In the genomic region with DNA sequence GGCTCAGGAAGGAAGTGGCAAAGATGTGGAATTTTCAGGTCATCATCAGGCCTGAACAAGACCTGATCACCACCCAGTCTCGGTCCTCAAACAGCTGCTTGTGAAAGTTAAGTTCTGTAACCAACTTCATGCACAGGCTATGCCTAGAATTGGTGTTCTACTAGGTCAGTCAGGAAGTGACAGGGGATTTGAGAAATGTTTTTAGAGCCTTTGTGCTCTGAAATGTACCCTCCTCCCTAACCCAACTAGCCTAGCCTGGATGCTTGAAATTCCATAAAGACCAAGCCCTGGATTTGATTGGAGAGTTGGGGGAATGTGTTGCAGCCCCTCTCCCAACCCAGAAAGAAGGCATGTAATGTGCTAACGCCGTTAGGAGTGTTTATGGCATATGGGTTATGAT, we compare ENCODE assay signal across 15 cellular contexts.
DNase-seq lines count a peak whose midpoint lies in the region; ATAC-seq and TF ChIP-seq lines count a peak whose summit lies in the region.
"Had no signal": no experiment of that assay in that cellular context is flagged by ENCODE, and none has a peak within 500 bp of the region (broad histone marks: within the 10 kb centered on the region; RNA-seq: fewer than 3 reads in every experiment).

No MANE protein-coding gene starts in this region.

- peak; percentile 80 for DNase-seq in GM23338 (ENCODE audit: low spot score)
- DNase-seq in WTC11 (ENCODE audit: low spot score): no peak
- peak; percentile 76 for DNase-seq in hepatic stellate cell (ENCODE audit: low spot score)
- peak; percentile 64 for DNase-seq in retinal pigment epithelial cell (ENCODE audit: low read depth)
- DNase-seq in activated CD4-positive, alpha-beta T cell treated with anti-CD3 and anti-CD28 coated beads for 1 hour: no peak
- no peak for DNase-seq in stimulated activated naive CD4-positive, alpha-beta T cell treated with Interleukin-2 at 50 U/mL for 16 hours (lab: John Stamatoyannopoulos, UW)
- DNase-seq: activated CD4-positive, alpha-beta T cell treated with anti-CD3 and anti-CD28 coated beads for 48 hours; body of pancreas; DND-41; head of caudate nucleus; lower lobe of right lung; MM.1S; stimulated activated CD4-positive, alpha-beta T cell treated with anti-CD3 and anti-CD28 coated beads, Interleukin-2, amount 100 ng/mL, for 24 hours had no signal

- H3K36me3 Mint-ChIP-seq in GM23338 (ENCODE audit: low read depth) (peaks cover 43% of the 10 kb centered on the region), WTC11 (peaks cover 20% of the 10 kb centered on the region)

- CTCF ChIA-PET in WTC11 (lab: Charles Lee): interaction anchor here (0.6 to 1.4 kb wide), 5 partner anchors 8 to 132 kb away, joined by 3 to 7 read pairs (median 3); a partner anchor contains a TSS

- peaks cover 55% of the 10 kb centered on the region for H3K4me1 ChIP-seq in GM23338 (ENCODE audit: insufficient read depth)

- TF ChIP-seq CTCF in GM23338 (conservative IDR thresholded peaks at IDR 0.05; ENCODE audit: low read depth in 2 of 2) (no peak), WTC11 (IDR thresholded peaks at IDR 0.05) (no peak), retinal pigment epithelial cell (conservative IDR thresholded peaks at IDR 0.05; ENCODE audit: low read depth, low read length) (no peak)

- peaks cover 68% of the 10 kb centered on the region for H3K4me1 Mint-ChIP-seq in GM23338
- H3K4me1 Mint-ChIP-seq in WTC11: peaks cover 71% of the 10 kb centered on the region

- 0 out of 2 replicates have a peak, but pooled peaks cover 3% of the 10 kb centered on the region for H3K36me3 ChIP-seq in GM23338 (ENCODE audit: insufficient read depth)
- H3K36me3 ChIP-seq: lower lobe of right lung had no signal

- no peaks in the 10 kb centered on the region for H3K27me3 ChIP-seq in GM23338 (ENCODE audit: insufficient read depth)
- H3K27me3 ChIP-seq: body of pancreas had no signal

- H3K27me3 Mint-ChIP-seq in GM23338 (ENCODE audit: insufficient read depth, low read depth, poor library complexity): peaks cover 26% of the 10 kb centered on the region
- H3K27me3 Mint-ChIP-seq in WTC11 (ENCODE audit: low read depth): no peaks in the 10 kb centered on the region

- no peak overlapping the region for H2AFZ ChIP-seq in GM23338

- H3K79me2 ChIP-seq in GM23338 (replicated peaks; ENCODE audit: insufficient read depth): peaks cover 86% of the 10 kb centered on the region

- no peaks in the 10 kb centered on the region for H3K9me2 ChIP-seq in GM23338 (ENCODE audit: insufficient read depth)

- peaks cover 33% of the 10 kb centered on the region for H4K20me1 ChIP-seq in GM23338 (replicated peaks; ENCODE audit: insufficient read depth)

- no peak overlapping the region for H3K4me3 ChIP-seq in GM23338
- no peak overlapping the region for H3K4me3 ChIP-seq in retinal pigment epithelial cell (ENCODE audit: low read length)
- H3K4me3 ChIP-seq: body of pancreas, lower lobe of right lung had no signal

- H3K27ac Mint-ChIP-seq in GM23338 (peak overlapping the region; percentile 36; the same call in 1 of the 2 replicates), WTC11 (peak overlapping the region; percentile 55)

- POLR2A ChIA-PET in WTC11 (lab: Charles Lee): no interaction called here

- peak overlapping the region; percentile 35; the same call in 1 of the 3 replicates for H3K4me3 Mint-ChIP-seq in GM23338
- H3K4me3 Mint-ChIP-seq in WTC11: no peak overlapping the region

- H3F3A ChIP-seq in GM23338 (replicated peaks; ENCODE audit: low read depth): peaks cover 8% of the 10 kb centered on the region; the same call in 1 of the 2 replicates

- H3K9me3 Mint-ChIP-seq in GM23338 (no peaks in the 10 kb centered on the region; the same call in 2 of the 3 replicates), WTC11 (no peaks in the 10 kb centered on the region)

- peak overlapping the region; percentile 56; the same call in 1 of the 2 replicates for H3K4me2 ChIP-seq in GM23338

- H3K27ac ChIP-seq in GM23338 (ENCODE audit: low read depth): peak overlapping the region; percentile 40; the same call in 1 of the 2 replicates
- H3K27ac ChIP-seq: body of pancreas, lower lobe of right lung had no signal

- peak; percentile 53 for ATAC-seq in GM23338
- peak; percentile 54 for ATAC-seq in WTC11
- ATAC-seq in HG02981 (IDR thresholded peaks at IDR 0.05; ENCODE audit: unreplicated experiment): no peak
- no peak for ATAC-seq in GM18861 (IDR thresholded peaks at IDR 0.05; ENCODE audit: unreplicated experiment)
- ATAC-seq: body of pancreas, lower lobe of right lung had no signal

TF ChIP-seq in GM23338, 12 proteins besides CTCF, POLR2A, EP300 and RAD21:
- TF ChIP-seq NANOG (IDR thresholded peaks at IDR 0.05; ENCODE audit: borderline replicate concordance) (no peak), POLR2AphosphoS5 (IDR thresholded peaks at IDR 0.05; ENCODE audit: low read depth) (peak; percentile 48)

TF ChIP-seq in WTC11, 78 proteins besides CTCF, POLR2A, EP300 and RAD21 (continues in another document):
- TF ChIP-seq CREB1 (CRISPR knock-in tag; IDR thresholded peaks at IDR 0.05): no peak
- TF ChIP-seq, protein P1, sequence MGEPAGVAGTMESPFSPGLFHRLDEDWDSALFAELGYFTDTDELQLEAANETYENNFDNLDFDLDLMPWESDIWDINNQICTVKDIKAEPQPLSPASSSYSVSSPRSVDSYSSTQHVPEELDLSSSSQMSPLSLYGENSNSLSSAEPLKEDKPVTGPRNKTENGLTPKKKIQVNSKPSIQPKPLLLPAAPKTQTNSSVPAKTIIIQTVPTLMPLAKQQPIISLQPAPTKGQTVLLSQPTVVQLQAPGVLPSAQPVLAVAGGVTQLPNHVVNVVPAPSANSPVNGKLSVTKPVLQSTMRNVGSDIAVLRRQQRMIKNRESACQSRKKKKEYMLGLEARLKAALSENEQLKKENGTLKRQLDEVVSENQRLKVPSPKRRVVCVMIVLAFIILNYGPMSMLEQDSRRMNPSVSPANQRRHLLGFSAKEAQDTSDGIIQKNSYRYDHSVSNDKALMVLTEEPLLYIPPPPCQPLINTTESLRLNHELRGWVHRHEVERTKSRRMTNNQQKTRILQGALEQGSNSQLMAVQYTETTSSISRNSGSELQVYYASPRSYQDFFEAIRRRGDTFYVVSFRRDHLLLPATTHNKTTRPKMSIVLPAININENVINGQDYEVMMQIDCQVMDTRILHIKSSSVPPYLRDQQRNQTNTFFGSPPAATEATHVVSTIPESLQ (CRISPR knock-in tag; IDR thresholded peaks at IDR 0.05): no peak
- TF ChIP-seq, protein P2, sequence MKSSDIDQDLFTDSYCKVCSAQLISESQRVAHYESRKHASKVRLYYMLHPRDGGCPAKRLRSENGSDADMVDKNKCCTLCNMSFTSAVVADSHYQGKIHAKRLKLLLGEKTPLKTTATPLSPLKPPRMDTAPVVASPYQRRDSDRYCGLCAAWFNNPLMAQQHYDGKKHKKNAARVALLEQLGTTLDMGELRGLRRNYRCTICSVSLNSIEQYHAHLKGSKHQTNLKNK (CRISPR knock-in tag; IDR thresholded peaks at IDR 0.05): no peak
- TF ChIP-seq, protein P3, sequence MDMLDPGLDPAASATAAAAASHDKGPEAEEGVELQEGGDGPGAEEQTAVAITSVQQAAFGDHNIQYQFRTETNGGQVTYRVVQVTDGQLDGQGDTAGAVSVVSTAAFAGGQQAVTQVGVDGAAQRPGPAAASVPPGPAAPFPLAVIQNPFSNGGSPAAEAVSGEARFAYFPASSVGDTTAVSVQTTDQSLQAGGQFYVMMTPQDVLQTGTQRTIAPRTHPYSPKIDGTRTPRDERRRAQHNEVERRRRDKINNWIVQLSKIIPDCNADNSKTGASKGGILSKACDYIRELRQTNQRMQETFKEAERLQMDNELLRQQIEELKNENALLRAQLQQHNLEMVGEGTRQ (CRISPR knock-in tag; IDR thresholded peaks at IDR 0.05): no peak
- TF ChIP-seq MXD4 (CRISPR knock-in tag; IDR thresholded peaks at IDR 0.05; ENCODE audit: borderline replicate concordance): no peak
- TF ChIP-seq MYBL2 (CRISPR knock-in tag; IDR thresholded peaks at IDR 0.05): no peak
- TF ChIP-seq ZNF317 (CRISPR knock-in tag; IDR thresholded peaks at IDR 0.05; ENCODE audit: borderline replicate concordance, low read depth): no peak
- TF ChIP-seq, protein P4, sequence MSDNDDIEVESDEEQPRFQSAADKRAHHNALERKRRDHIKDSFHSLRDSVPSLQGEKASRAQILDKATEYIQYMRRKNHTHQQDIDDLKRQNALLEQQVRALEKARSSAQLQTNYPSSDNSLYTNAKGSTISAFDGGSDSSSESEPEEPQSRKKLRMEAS (CRISPR knock-in tag; IDR thresholded peaks at IDR 0.05): no peak
- no peak for TF ChIP-seq ZBTB21 (CRISPR knock-in tag; IDR thresholded peaks at IDR 0.05; ENCODE audit: borderline replicate concordance)
- no peak for TF ChIP-seq FOXJ3 (CRISPR knock-in tag; IDR thresholded peaks at IDR 0.05; ENCODE audit: borderline replicate concordance)
- no peak for TF ChIP-seq FOXK1 (CRISPR knock-in tag; IDR thresholded peaks at IDR 0.05)
- TF ChIP-seq RORB (CRISPR knock-in tag; IDR thresholded peaks at IDR 0.05): no peak
- TF ChIP-seq, protein P5, sequence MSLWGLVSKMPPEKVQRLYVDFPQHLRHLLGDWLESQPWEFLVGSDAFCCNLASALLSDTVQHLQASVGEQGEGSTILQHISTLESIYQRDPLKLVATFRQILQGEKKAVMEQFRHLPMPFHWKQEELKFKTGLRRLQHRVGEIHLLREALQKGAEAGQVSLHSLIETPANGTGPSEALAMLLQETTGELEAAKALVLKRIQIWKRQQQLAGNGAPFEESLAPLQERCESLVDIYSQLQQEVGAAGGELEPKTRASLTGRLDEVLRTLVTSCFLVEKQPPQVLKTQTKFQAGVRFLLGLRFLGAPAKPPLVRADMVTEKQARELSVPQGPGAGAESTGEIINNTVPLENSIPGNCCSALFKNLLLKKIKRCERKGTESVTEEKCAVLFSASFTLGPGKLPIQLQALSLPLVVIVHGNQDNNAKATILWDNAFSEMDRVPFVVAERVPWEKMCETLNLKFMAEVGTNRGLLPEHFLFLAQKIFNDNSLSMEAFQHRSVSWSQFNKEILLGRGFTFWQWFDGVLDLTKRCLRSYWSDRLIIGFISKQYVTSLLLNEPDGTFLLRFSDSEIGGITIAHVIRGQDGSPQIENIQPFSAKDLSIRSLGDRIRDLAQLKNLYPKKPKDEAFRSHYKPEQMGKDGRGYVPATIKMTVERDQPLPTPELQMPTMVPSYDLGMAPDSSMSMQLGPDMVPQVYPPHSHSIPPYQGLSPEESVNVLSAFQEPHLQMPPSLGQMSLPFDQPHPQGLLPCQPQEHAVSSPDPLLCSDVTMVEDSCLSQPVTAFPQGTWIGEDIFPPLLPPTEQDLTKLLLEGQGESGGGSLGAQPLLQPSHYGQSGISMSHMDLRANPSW (CRISPR knock-in tag; conservative IDR thresholded peaks at IDR 0.05; ENCODE audit: low read depth): no peak

Comparison
In these comparisons a context has a peak if more than half of its experiments do, and no peak if none do; other contexts are left out.
1. ATAC-seq: peak in GM23338 (single experiment) and WTC11 (single experiment); none in HG02981 (single experiment) and GM18861 (single experiment).
2. DNase-seq: peak in GM23338 (single experiment), hepatic stellate cell (single experiment) and retinal pigment epithelial cell (single experiment); none in WTC11 (single experiment), activated CD4-positive, alpha-beta T cell treated with anti-CD3 and anti-CD28 coated beads for 1 hour (single experiment) and stimulated activated naive CD4-positive, alpha-beta T cell treated with Interleukin-2 at 50 U/mL for 16 hours (single experiment).